28 cellular contexts compared by ENCODE assay signal in the genomic region with DNA sequence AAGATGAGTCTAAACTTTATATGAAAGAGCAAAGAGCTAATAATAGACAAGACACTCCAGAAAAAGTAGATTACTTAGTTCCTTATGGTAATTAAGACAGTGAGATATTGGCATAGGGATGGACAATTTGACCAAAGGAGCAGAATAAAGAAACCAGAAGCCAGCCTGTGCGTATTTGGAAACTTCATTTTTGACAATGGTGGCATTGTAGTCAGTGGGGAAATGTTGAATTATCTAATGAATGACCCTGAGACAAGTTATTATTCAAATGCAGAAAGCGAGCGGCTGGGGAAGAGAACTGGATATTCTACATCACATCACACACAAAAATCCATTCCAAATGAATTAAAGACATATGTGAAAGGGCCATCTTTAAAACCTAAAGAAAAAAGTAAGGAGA.
"Had no signal": no experiment of that assay in that cellular context is flagged by ENCODE, and none has a peak within 500 bp of the region (broad histone marks: within the 10 kb centered on the region; RNA-seq: fewer than 3 reads in every experiment).

No MANE protein-coding gene starts in this region.

- ATAC-seq: natural killer cell treated with Interleukin-12 subunit alpha and Interleukin-12 subunit beta and Interleukin-15 and Interleukin-18, amount 100 ng/mL, for 72 hours; sciatic nerve; upper lobe of right lung; WTC11 had no signal

- DNase-seq: activated CD4-positive, alpha-beta T cell treated with anti-CD3 and anti-CD28 coated beads for 4 hours; activated CD4-positive, alpha-beta T cell treated with anti-CD3 and anti-CD28 coated beads, Interleukin-2, amount 50 U/mL, for 48 hours; activated CD8-positive, alpha-beta memory T cell treated with anti-CD3 and anti-CD28 coated beads, Interleukin-2, amount 50 U/mL, for 48 hours; activated effector memory CD4-positive, alpha-beta T cell treated with Interleukin-2 at 50 U/mL for 16 hours; activated naive CD4-positive, alpha-beta T cell treated with anti-CD3 and anti-CD28 coated beads for 36 hours; activated naive CD8-positive, alpha-beta T cell treated with anti-CD3 and anti-CD28 coated beads, Interleukin-2, amount 10 ng/mL, durations not matched to agents 7 days and 5 days; activated T-cell treated with anti-CD3 and anti-CD28 coated beads, Interleukin-2, amount 50 U/mL, for 48 hours; amniotic stem cell; cerebellar nuclear complex; erythroblast; foreskin fibroblast; glutamatergic neuron; immature natural killer cell; kidney glomerular epithelial cell; left ventricle myocardium inferior; small intestine; stimulated activated CD4-positive, alpha-beta T cell treated with anti-CD3 and anti-CD28 coated beads, Interleukin-15, amount 100 ng/mL, for 24 hours; stimulated activated CD4-positive, alpha-beta T cell treated with anti-CD3 and anti-CD28 coated beads, Interleukin-4, amount 100 ng/mL, for 1 hour; stimulated activated naive CD4-positive, alpha-beta T cell; T-helper 9 cell; upper lobe of right lung had no signal

- H3K27me3 Mint-ChIP-seq: activated naive CD8-positive, alpha-beta T cell treated with anti-CD3 and anti-CD28 coated beads, Interleukin-2, amount 10 ng/mL, durations not matched to agents 7 days and 5 days; natural killer cell treated with Interleukin-12 subunit alpha and Interleukin-12 subunit beta and Interleukin-15 and Interleukin-18, amount 100 ng/mL, for 72 hours had no signal

- H3K4me3 ChIP-seq: coronary artery, hepatocyte, left ventricle myocardium inferior, upper lobe of right lung had no signal

- H3K27ac Mint-ChIP-seq: activated naive CD4-positive, alpha-beta T cell treated with anti-CD3 and anti-CD28 coated beads for 36 hours; activated naive CD8-positive, alpha-beta T cell treated with anti-CD3 and anti-CD28 coated beads, Interleukin-2, amount 10 ng/mL, durations not matched to agents 7 days and 5 days; natural killer cell treated with Interleukin-12 subunit alpha and Interleukin-12 subunit beta and Interleukin-15 and Interleukin-18, amount 100 ng/mL, for 72 hours; WTC11 had no signal

- H3K27ac ChIP-seq: coronary artery, hepatocyte, left ventricle myocardium inferior, neutrophil, parathyroid adenoma, upper lobe of right lung had no signal

- H3K4me3 Mint-ChIP-seq: activated naive CD4-positive, alpha-beta T cell treated with anti-CD3 and anti-CD28 coated beads for 36 hours; activated naive CD8-positive, alpha-beta T cell treated with anti-CD3 and anti-CD28 coated beads, Interleukin-2, amount 10 ng/mL, durations not matched to agents 7 days and 5 days; immature natural killer cell; natural killer cell treated with Interleukin-12 subunit alpha and Interleukin-12 subunit beta and Interleukin-15 and Interleukin-18, amount 100 ng/mL, for 72 hours; WTC11 had no signal

- H3K9me3 ChIP-seq: left ventricle myocardium inferior, neutrophil, upper lobe of right lung had no signal

- H3K27me3 ChIP-seq: hepatocyte, neutrophil, upper lobe of right lung had no signal

- H3K4me1 Mint-ChIP-seq: immature natural killer cell had no signal

- H3K36me3 Mint-ChIP-seq: natural killer cell treated with Interleukin-12 subunit alpha and Interleukin-12 subunit beta and Interleukin-15 and Interleukin-18, amount 100 ng/mL, for 72 hours had no signal

- H3K36me3 ChIP-seq: left ventricle myocardium inferior, neutrophil, upper lobe of right lung had no signal

- H3K9me3 Mint-ChIP-seq: activated naive CD4-positive, alpha-beta T cell treated with anti-CD3 and anti-CD28 coated beads for 36 hours; activated naive CD8-positive, alpha-beta T cell treated with anti-CD3 and anti-CD28 coated beads, Interleukin-2, amount 10 ng/mL, durations not matched to agents 7 days and 5 days; immature natural killer cell; natural killer cell treated with Interleukin-12 subunit alpha and Interleukin-12 subunit beta and Interleukin-15 and Interleukin-18, amount 100 ng/mL, for 72 hours; WTC11 had no signal
